25 cellular contexts compared by ENCODE assay signal in genomic region chr9:129331366-129331765, GRCh38.
A peak's percentile ranks its signal among the peaks of the same experiment; 100 is the strongest.
DNase-seq lines count a peak whose midpoint lies in the region; ATAC-seq and TF ChIP-seq lines count a peak whose summit lies in the region.
"Had no signal": no experiment of that assay in that cellular context is flagged by ENCODE, and none has a peak within 500 bp of the region (broad histone marks: within the 10 kb centered on the region; RNA-seq: fewer than 3 reads in every experiment).

No MANE protein-coding gene starts in this region.

- peak overlapping the region; percentile 36 for H3K27ac Mint-ChIP-seq in activated naive CD8-positive, alpha-beta T cell
- H3K27ac Mint-ChIP-seq in activated naive CD8-positive, alpha-beta T cell treated with anti-CD3 and anti-CD28 coated beads for 36 hours, result no peak overlapping the region
- H3K27ac Mint-ChIP-seq in chondrocyte (ENCODE audit: unreplicated experiment) (peak overlapping the region; percentile 92), type B pancreatic cell (peak overlapping the region; percentile 91)
- H3K27ac Mint-ChIP-seq in naive thymus-derived CD8-positive, alpha-beta T cell, result peak overlapping the region in 7 of 10 donors; percentile 10 to 58 (median 24)
- no peak overlapping the region for H3K27ac Mint-ChIP-seq in activated naive CD4-positive, alpha-beta T cell treated with anti-CD3 and anti-CD28 coated beads, Interleukin-2, amount 10 ng/mL, durations not matched to agents 7 days and 5 days
- H3K27ac Mint-ChIP-seq: activated CD4-positive, alpha-beta memory T cell treated with anti-CD3 and anti-CD28 coated beads for 36 hours; activated T-helper 17 cell treated with anti-CD3 and anti-CD28 coated beads, Interleukin-2, amount 50 U/mL, for 72 hours; GM23338; natural killer cell treated with Interleukin-12 subunit alpha and Interleukin-12 subunit beta and Interleukin-15 and Interleukin-18, amount 100 ng/mL, for 72 hours had no signal

- ATAC-seq in naive thymus-derived CD8-positive, alpha-beta T cell, result no peak
- ATAC-seq: activated T-helper 17 cell treated with anti-CD3 and anti-CD28 coated beads, Interleukin-2, amount 50 U/mL, for 72 hours; GM23338; natural killer cell treated with Interleukin-12 subunit alpha and Interleukin-12 subunit beta and Interleukin-15 and Interleukin-18, amount 100 ng/mL, for 72 hours had no signal

- no peak overlapping the region for H3K27ac ChIP-seq in SJCRH30

- CTCF ChIA-PET in activated naive CD4-positive, alpha-beta T cell treated with anti-CD3 and anti-CD28 coated beads, Interleukin-2, amount 10 ng/mL, durations not matched to agents 7 days and 5 days (lab: Charles Lee), result no interaction called here

- no peak for DNase-seq in activated naive CD8-positive, alpha-beta T cell treated with anti-CD3 and anti-CD28 coated beads for 36 hours
- DNase-seq in chondrocyte (ENCODE audit: low spot score), result no peak
- DNase-seq in naive thymus-derived CD8-positive, alpha-beta T cell, result no peak
- no peak for DNase-seq in type B pancreatic cell (ENCODE audit: extremely low spot score, unreplicated experiment)
- DNase-seq in SJCRH30, result no peak
- DNase-seq in activated naive CD4-positive, alpha-beta T cell (lab: John Stamatoyannopoulos, UW), result no peak
- no peak for DNase-seq in activated naive CD4-positive, alpha-beta T cell treated with anti-CD3 and anti-CD28 coated beads, Interleukin-2, amount 10 ng/mL, durations not matched to agents 7 days and 5 days
- DNase-seq: activated CD4-positive, alpha-beta memory T cell treated with anti-CD3 and anti-CD28 coated beads for 36 hours; activated CD4-positive, CD25-positive, alpha-beta regulatory T cell; activated CD8-positive, alpha-beta memory T cell treated with anti-CD3 and anti-CD28 coated beads, Interleukin-2, amount 50 U/mL, for 4 hours; CD4-positive, CD25-positive, alpha-beta regulatory T cell; dorsolateral prefrontal cortex; islet precursor cell; NCI-H1092 treated with DMSO at 0.1 percent for 48 hours; NCI-H187 treated with DMSO at 0.1 percent for 48 hours; NCI-H2227 treated with DMSO at 0.1 percent for 48 hours; NCI-H69; ovary; retina had no signal

- H3K36me3 ChIP-seq in SJCRH30, result no peaks in the 10 kb centered on the region
- H3K36me3 ChIP-seq: ovary had no signal

- POLR2A ChIA-PET in naive thymus-derived CD8-positive, alpha-beta T cell (lab: Charles Lee), result no interaction called here

- peaks cover 14% of the 10 kb centered on the region for H3K4me1 ChIP-seq in SJCRH30

- H3K27me3 ChIP-seq in SJCRH30, result peaks cover 6% of the 10 kb centered on the region; the same call in 1 of the 2 replicates
- H3K27me3 ChIP-seq: dorsolateral prefrontal cortex, ovary had no signal

- no peak overlapping the region for H3K4me3 ChIP-seq in SJCRH30
- H3K4me3 ChIP-seq: dorsolateral prefrontal cortex, GM23338, ovary, smooth muscle cell had no signal

- H3K4me3 Mint-ChIP-seq in activated naive CD8-positive, alpha-beta T cell, result no peak overlapping the region
- no peak overlapping the region for H3K4me3 Mint-ChIP-seq in activated naive CD8-positive, alpha-beta T cell treated with anti-CD3 and anti-CD28 coated beads for 36 hours
- no peak overlapping the region for H3K4me3 Mint-ChIP-seq in chondrocyte (ENCODE audit: unreplicated experiment)
- no peak overlapping the region for H3K4me3 Mint-ChIP-seq in naive thymus-derived CD8-positive, alpha-beta T cell
- H3K4me3 Mint-ChIP-seq in type B pancreatic cell, result no peak overlapping the region
- H3K4me3 Mint-ChIP-seq in activated naive CD4-positive, alpha-beta T cell treated with anti-CD3 and anti-CD28 coated beads, Interleukin-2, amount 10 ng/mL, durations not matched to agents 7 days and 5 days, result no peak overlapping the region
- H3K4me3 Mint-ChIP-seq: activated CD4-positive, alpha-beta memory T cell treated with anti-CD3 and anti-CD28 coated beads for 36 hours; activated T-helper 17 cell treated with anti-CD3 and anti-CD28 coated beads, Interleukin-2, amount 50 U/mL, for 72 hours; central memory CD8-positive, alpha-beta T cell; GM23338; natural killer cell treated with Interleukin-12 subunit alpha and Interleukin-12 subunit beta and Interleukin-15 and Interleukin-18, amount 100 ng/mL, for 72 hours had no signal

- H3K9me3 Mint-ChIP-seq in activated naive CD8-positive, alpha-beta T cell (ENCODE audit: low read depth), result peaks cover 6% of the 10 kb centered on the region
- peaks cover 15% of the 10 kb centered on the region for H3K9me3 Mint-ChIP-seq in activated naive CD8-positive, alpha-beta T cell treated with anti-CD3 and anti-CD28 coated beads for 36 hours
- peaks cover 9% of the 10 kb centered on the region for H3K9me3 Mint-ChIP-seq in chondrocyte (ENCODE audit: low read depth)
- peaks cover 0 to 6% (median 3%) of the 10 kb centered on the region in 9 donors for H3K9me3 Mint-ChIP-seq in naive thymus-derived CD8-positive, alpha-beta T cell
- H3K9me3 Mint-ChIP-seq in type B pancreatic cell, result peaks cover 10% of the 10 kb centered on the region
- H3K9me3 Mint-ChIP-seq in activated naive CD4-positive, alpha-beta T cell treated with anti-CD3 and anti-CD28 coated beads, Interleukin-2, amount 10 ng/mL, durations not matched to agents 7 days and 5 days, result peaks cover 12% of the 10 kb centered on the region

- H3K9me3 ChIP-seq in SJCRH30 (replicated peaks), result no peaks in the 10 kb centered on the region
- H3K9me3 ChIP-seq: ovary had no signal

- TF ChIP-seq CTCF in chondrocyte (IDR thresholded peaks at IDR 0.05), result no peak
- no peak for TF ChIP-seq CTCF in type B pancreatic cell (conservative IDR thresholded peaks at IDR 0.05)

- H3K4me1 Mint-ChIP-seq in activated naive CD8-positive, alpha-beta T cell (ENCODE audit: low read depth), result peaks cover 39% of the 10 kb centered on the region
- H3K4me1 Mint-ChIP-seq in activated naive CD8-positive, alpha-beta T cell treated with anti-CD3 and anti-CD28 coated beads for 36 hours, result peaks cover 29% of the 10 kb centered on the region
- H3K4me1 Mint-ChIP-seq in chondrocyte (ENCODE audit: low read depth) (peaks cover 72% of the 10 kb centered on the region), type B pancreatic cell (ENCODE audit: unreplicated experiment) (peaks cover 40% of the 10 kb centered on the region)
- H3K4me1 Mint-ChIP-seq in naive thymus-derived CD8-positive, alpha-beta T cell, result peaks cover 26 to 49% (median 43%) of the 10 kb centered on the region in 4 donors
- H3K4me1 Mint-ChIP-seq in activated naive CD4-positive, alpha-beta T cell treated with anti-CD3 and anti-CD28 coated beads, Interleukin-2, amount 10 ng/mL, durations not matched to agents 7 days and 5 days, result peaks cover 23% of the 10 kb centered on the region
- H3K4me1 Mint-ChIP-seq: central memory CD8-positive, alpha-beta T cell had no signal

- no peaks in the 10 kb centered on the region for H3K36me3 Mint-ChIP-seq in activated naive CD8-positive, alpha-beta T cell
- peaks cover 10% of the 10 kb centered on the region for H3K36me3 Mint-ChIP-seq in activated naive CD8-positive, alpha-beta T cell treated with anti-CD3 and anti-CD28 coated beads for 36 hours
- H3K36me3 Mint-ChIP-seq in chondrocyte (ENCODE audit: low read depth), result no peaks in the 10 kb centered on the region
- peaks cover 0 to 4% (median 0%) of the 10 kb centered on the region in 3 donors for H3K36me3 Mint-ChIP-seq in naive thymus-derived CD8-positive, alpha-beta T cell
- no peaks in the 10 kb centered on the region for H3K36me3 Mint-ChIP-seq in type B pancreatic cell
- H3K36me3 Mint-ChIP-seq in activated naive CD4-positive, alpha-beta T cell treated with anti-CD3 and anti-CD28 coated beads, Interleukin-2, amount 10 ng/mL, durations not matched to agents 7 days and 5 days, result no peaks in the 10 kb centered on the region
- H3K36me3 Mint-ChIP-seq: activated CD4-positive, alpha-beta memory T cell treated with anti-CD3 and anti-CD28 coated beads for 36 hours; CD4-positive, CD25-positive, alpha-beta regulatory T cell had no signal

- H3K27me3 Mint-ChIP-seq in activated naive CD8-positive, alpha-beta T cell, result no peaks in the 10 kb centered on the region
- H3K27me3 Mint-ChIP-seq in activated naive CD8-positive, alpha-beta T cell treated with anti-CD3 and anti-CD28 coated beads for 36 hours, result no peaks in the 10 kb centered on the region
- H3K27me3 Mint-ChIP-seq in chondrocyte (ENCODE audit: low read depth), result no peaks in the 10 kb centered on the region
- H3K27me3 Mint-ChIP-seq in naive thymus-derived CD8-positive, alpha-beta T cell, result no peaks in the 10 kb centered on the region
- no peaks in the 10 kb centered on the region for H3K27me3 Mint-ChIP-seq in type B pancreatic cell
- H3K27me3 Mint-ChIP-seq in activated naive CD4-positive, alpha-beta T cell treated with anti-CD3 and anti-CD28 coated beads, Interleukin-2, amount 10 ng/mL, durations not matched to agents 7 days and 5 days, result peaks cover 13% of the 10 kb centered on the region
- H3K27me3 Mint-ChIP-seq: activated CD4-positive, alpha-beta memory T cell treated with anti-CD3 and anti-CD28 coated beads for 36 hours; central memory CD8-positive, alpha-beta T cell had no signal

Comparison
In these comparisons a context has a peak if more than half of its experiments do, and no peak if none do; other contexts are left out.
1. H3K27ac Mint-ChIP-seq: peak in activated naive CD8-positive, alpha-beta T cell (single experiment), chondrocyte (single experiment), naive thymus-derived CD8-positive, alpha-beta T cell (7 of 10) and type B pancreatic cell (single experiment); none in activated naive CD8-positive, alpha-beta T cell treated with anti-CD3 and anti-CD28 coated beads for 36 hours (single experiment) and activated naive CD4-positive, alpha-beta T cell treated with anti-CD3 and anti-CD28 coated beads, Interleukin-2, amount 10 ng/mL, durations not matched to agents 7 days and 5 days (single experiment).